ENCODE assay signal across 17 cellular contexts in genomic region chr4:52028970-52029369, GRCh38. TPM values are rescaled to one million over a fixed set of nuclear protein-coding genes. Genes with fewer than 3 reads are reported as not detected.
DNase-seq lines count a peak whose midpoint lies in the region; ATAC-seq and TF ChIP-seq lines count a peak whose summit lies in the region.
"Had no signal": no experiment of that assay in that cellular context is flagged by ENCODE, and none has a peak within 500 bp of the region (broad histone marks: within the 10 kb centered on the region; RNA-seq: fewer than 3 reads in every experiment).

No MANE protein-coding gene starts in this region.

- peaks cover 0 to 5% (median 2%) of the 10 kb centered on the region in 3 donors for H3K4me1 Mint-ChIP-seq in T-cell

- H3K27me3 ChIP-seq in ACC112 (ENCODE audit: insufficient read depth, low read length): no peaks in the 10 kb centered on the region
- H3K27me3 ChIP-seq: gastrocnemius medialis, tibial nerve had no signal

- H3K36me3 ChIP-seq in ACC112 (ENCODE audit: insufficient read depth, low read length): peaks cover 35% of the 10 kb centered on the region

- H3K4me3 Mint-ChIP-seq in T-cell: no peak overlapping the region

- DNase-seq in HFF-Myc (ENCODE audit: extremely low read depth, low read depth) (peak; percentile 17), T1000 (lab: John Stamatoyannopoulos, UW) (peak; percentile 45), fibroblast of peridontal ligament (ENCODE audit: extremely low read depth) (peak; percentile 65), T-cell (no peak), epidermal melanocyte (ENCODE audit: insufficient read length, low spot score) (no peak)
- no peak for DNase-seq in activated CD8-positive, alpha-beta memory T cell treated with anti-CD3 and anti-CD28 coated beads for 24 hours
- DNase-seq: activated CD4-positive, alpha-beta T cell treated with anti-CD3 and anti-CD28 coated beads, Interleukin-2, amount 50 U/mL, for 48 hours; cortex of kidney; gastrocnemius medialis; NCI-H1092 treated with DMSO at 0.1 percent for 48 hours; NCI-H2171 treated with DMSO at 0.1 percent for 48 hours; NK-92 treated with Interleukin-12 subunit alpha and Interleukin-12 subunit beta, amount 100 ng/mL, for 24 hours; SHP77 treated with DMSO at 0.1 percent for 48 hours had no signal

- H3K27ac Mint-ChIP-seq in T-cell: no peak overlapping the region

- no peak for ATAC-seq in HG02763 (IDR thresholded peaks at IDR 0.05; ENCODE audit: unreplicated experiment)
- no peak for ATAC-seq in T-cell (replicated peaks in 1 of 4)
- ATAC-seq: A549, gastrocnemius medialis had no signal

- H3K79me2 ChIP-seq in ACC112 (ENCODE audit: control insufficient read depth, insufficient read depth, low read length, unreplicated experiment): peaks cover 11% of the 10 kb centered on the region

- POLR2A ChIA-PET in T-cell (lab: Charles Lee): no interaction called here

- H3K27ac ChIP-seq in ACC112 (ENCODE audit: low read depth, low read length): peak overlapping the region; percentile 45; the same call in 1 of the 2 replicates
- H3K27ac ChIP-seq: A549 had no signal

- peaks cover 11% of the 10 kb centered on the region for H3K4me1 ChIP-seq in ACC112 (ENCODE audit: control insufficient read depth, insufficient read depth, low read length, unreplicated experiment)

- no peak overlapping the region for H3K4me3 ChIP-seq in ACC112 (ENCODE audit: low read depth, low read length)
- H3K4me3 ChIP-seq in HFF-Myc (replicated peaks; ENCODE audit: low read depth, low read length): no peak overlapping the region
- H3K4me3 ChIP-seq: A549, gastrocnemius medialis, tibial nerve had no signal

- CTCF ChIA-PET in T-cell (lab: Charles Lee): interaction anchor here in 1 of 2 donors (1.9 kb wide), 1 partner anchor 198 kb away, joined by 5 read pairs; no protein-coding TSS in a partner anchor

- H3K27me3 Mint-ChIP-seq in T-cell: no peaks in the 10 kb centered on the region

- H3K9me3 Mint-ChIP-seq in T-cell: no peaks in the 10 kb centered on the region

- H2AFZ ChIP-seq in ACC112 (ENCODE audit: low read length, unreplicated experiment): no peak overlapping the region

- peaks cover 18% of the 10 kb centered on the region for H3K36me3 Mint-ChIP-seq in T-cell

- no peak for TF ChIP-seq CTCF in HFF-Myc (IDR thresholded peaks at IDR 0.05; ENCODE audit: low read depth, low read length, missing control alignments)

RNA-seq across cellular contexts. Expression of gene LRRC66, which starts 8.8 kb away (rescaled TPM):
- total RNA-seq in T-cell: under 1 TPM; 0.13 to 0.47 (median 0.20) TPM

RNA-seq across cellular contexts. Expression of gene SGCB, which starts 9.1 kb away (rescaled TPM):
- total RNA-seq in T-cell: 1 to 10 TPM; 5.1 to 8.8 (median 7.7) TPM

RNA-seq across cellular contexts. Expression of gene SPATA18, which starts 22.1 kb away (rescaled TPM):
- under 1 TPM in 2 of 5 donors, not detected in 3; 0.35 to 0.36 TPM for total RNA-seq in T-cell

Comparison
In these comparisons a context has a peak if more than half of its experiments do, and no peak if none do; other contexts are left out.
1. DNase-seq: peak in HFF-Myc (single experiment), T1000 (single experiment) and fibroblast of peridontal ligament (single experiment); none in activated CD8-positive, alpha-beta memory T cell treated with anti-CD3 and anti-CD28 coated beads for 24 hours (single experiment), T-cell (0 of 34) and epidermal melanocyte (single experiment).